In genomic region chr4:2696423-2696822, GRCh38 we compare ENCODE assay signal across 11 cellular contexts. TPM values are rescaled to one million over a fixed set of nuclear protein-coding genes. Genes with fewer than 3 reads are reported as not detected.
DNase-seq lines count a peak whose midpoint lies in the region; ATAC-seq and TF ChIP-seq lines count a peak whose summit lies in the region.
"Had no signal": no experiment of that assay in that cellular context is flagged by ENCODE, and none has a peak within 500 bp of the region (broad histone marks: within the 10 kb centered on the region; RNA-seq: fewer than 3 reads in every experiment).

No MANE protein-coding gene starts in this region.

- H3K9me3 ChIP-seq in gastrocnemius medialis, result no peaks in the 10 kb centered on the region
- H3K9me3 ChIP-seq: sigmoid colon, thyroid gland had no signal

- no peaks in the 10 kb centered on the region for H3K9me3 Mint-ChIP-seq in effector memory CD8-positive, alpha-beta T cell
- no peaks in the 10 kb centered on the region for H3K9me3 Mint-ChIP-seq in natural killer cell

- in situ Hi-C loops in gastrocnemius medialis (cut with MboI; ENCODE audit: low sequenced_read_pairs in 4 of 4), result no loop called here

- no peak overlapping the region for H3K4me3 Mint-ChIP-seq in effector memory CD8-positive, alpha-beta T cell
- no peak overlapping the region for H3K4me3 Mint-ChIP-seq in natural killer cell

- no peak for DNase-seq in effector memory CD8-positive, alpha-beta T cell
- DNase-seq in natural killer cell (no peak), NCI-H2227 treated with DMSO at 0.1 percent for 48 hours (lab: John Stamatoyannopoulos, UW) (no peak), gastrocnemius medialis (no peak)
- DNase-seq: caudate nucleus, sigmoid colon had no signal

- H3K27ac ChIP-seq in gastrocnemius medialis, result no peak overlapping the region
- H3K27ac ChIP-seq: sigmoid colon, thyroid gland had no signal

- H3K27me3 ChIP-seq in gastrocnemius medialis, result no peaks in the 10 kb centered on the region
- H3K27me3 ChIP-seq: sigmoid colon, thyroid gland had no signal

- TF ChIP-seq POLR2A in gastrocnemius medialis (IDR thresholded peaks at IDR 0.05), result no peak

- H3K36me3 Mint-ChIP-seq in effector memory CD8-positive, alpha-beta T cell (ENCODE audit: insufficient read depth), result peaks cover 84% of the 10 kb centered on the region
- H3K36me3 Mint-ChIP-seq in natural killer cell, result peaks cover 11% of the 10 kb centered on the region

- H3K4me1 ChIP-seq in gastrocnemius medialis, result no peaks in the 10 kb centered on the region
- H3K4me1 ChIP-seq: sigmoid colon, thyroid gland had no signal

- H3K4me3 ChIP-seq in gastrocnemius medialis, result no peak overlapping the region
- H3K4me3 ChIP-seq: sigmoid colon, thyroid gland had no signal

- peaks cover under 1 to 4% of the 10 kb centered on the region in 2 donors for H3K4me1 Mint-ChIP-seq in effector memory CD8-positive, alpha-beta T cell (ENCODE audit: low read depth in 2 of 2)
- peaks cover 0 to 6% of the 10 kb centered on the region in 2 donors for H3K4me1 Mint-ChIP-seq in natural killer cell

- no peaks in the 10 kb centered on the region for H3K27me3 Mint-ChIP-seq in effector memory CD8-positive, alpha-beta T cell
- H3K27me3 Mint-ChIP-seq in natural killer cell (ENCODE audit: low read depth in 2 of 2), result no peaks in the 10 kb centered on the region

- peak overlapping the region in 1 of 2 donors; percentile 87 for H3K27ac Mint-ChIP-seq in effector memory CD8-positive, alpha-beta T cell
- peak overlapping the region in 1 of 2 donors; percentile 12 for H3K27ac Mint-ChIP-seq in natural killer cell

- ATAC-seq in GM18511 (IDR thresholded peaks at IDR 0.05; ENCODE audit: unreplicated experiment), result peak; percentile 97
- peak; percentile 85 for ATAC-seq in GM21526 (IDR thresholded peaks at IDR 0.05; ENCODE audit: low FRiP score, unreplicated experiment)
- ATAC-seq in HG03378 (IDR thresholded peaks at IDR 0.05; ENCODE audit: unreplicated experiment), result peak; percentile 84
- peak; percentile 60 for ATAC-seq in effector memory CD8-positive, alpha-beta T cell (replicated peaks)
- ATAC-seq in activated CD4-positive, CD25-positive, alpha-beta regulatory T cell treated with anti-CD3 and anti-CD28 coated beads, Interleukin-2, amount 50 U/mL, for 24 hours, result no peak
- no peak for ATAC-seq in natural killer cell
- no peak for ATAC-seq in gastrocnemius medialis

- peaks cover 0 to 96% of the 10 kb centered on the region in 2 donors for H3K36me3 ChIP-seq in gastrocnemius medialis

- TF ChIP-seq CTCF in natural killer cell (IDR thresholded peaks at IDR 0.05) (no peak), gastrocnemius medialis (IDR thresholded peaks at IDR 0.05 in 4 of 5, conservative IDR thresholded peaks at IDR 0.05 in 1 of 5) (no peak)

- intact Hi-C loops in natural killer cell (cut with micrococcal nuclease) (no loop called here), gastrocnemius medialis (cut with DNase I; ENCODE audit: low total_unique reads) (no loop called here)

RNA-seq across cellular contexts. Expression of gene TNIP2, which starts 59.7 kb away (rescaled TPM):
- 10 to 100 TPM; 35.6 to 53.9 (median 41.6) TPM for total RNA-seq in natural killer cell
- 10 to 100 TPM; 36.1 to 81.9 (median 66.5) TPM for total RNA-seq in gastrocnemius medialis

Comparison
In these comparisons a context has a peak if more than half of its experiments do, and no peak if none do; other contexts are left out.
1. ATAC-seq: peak in GM18511 (single experiment), GM21526 (single experiment), HG03378 (single experiment) and effector memory CD8-positive, alpha-beta T cell (single experiment); none in activated CD4-positive, CD25-positive, alpha-beta regulatory T cell treated with anti-CD3 and anti-CD28 coated beads, Interleukin-2, amount 50 U/mL, for 24 hours (0 of 2), natural killer cell (0 of 3) and gastrocnemius medialis (0 of 2).